In genomic region chr2:154945977-154946376, GRCh38 we compare ENCODE assay signal across 20 cellular contexts.
DNase-seq lines count a peak whose midpoint lies in the region; ATAC-seq and TF ChIP-seq lines count a peak whose summit lies in the region.
"Had no signal": no experiment of that assay in that cellular context is flagged by ENCODE, and none has a peak within 500 bp of the region (broad histone marks: within the 10 kb centered on the region; RNA-seq: fewer than 3 reads in every experiment).

No MANE protein-coding gene starts in this region.

- H2AFZ ChIP-seq in mesenchymal stem cell (ENCODE audit: low read depth, low read length), result no peak overlapping the region
- H2AFZ ChIP-seq: GM23248 had no signal

- H3K9ac ChIP-seq in mesenchymal stem cell (ENCODE audit: low read length), result no peak overlapping the region
- H3K9ac ChIP-seq: GM23248 had no signal

- peak; percentile 23; the same call in 1 of the 2 replicates for TF ChIP-seq EP300 in Ishikawa (IDR thresholded peaks at IDR 0.05; ENCODE audit: borderline replicate concordance)

- POLR2A ChIA-PET in WTC11 (lab: Charles Lee), result no interaction called here

- no peak overlapping the region for H3K23ac ChIP-seq in mesenchymal stem cell (ENCODE audit: low read length in 2 of 2)

- H2BK120ac ChIP-seq in mesenchymal stem cell (ENCODE audit: low read depth, low read length), result no peak overlapping the region

- H3K27me3 Mint-ChIP-seq in WTC11 (ENCODE audit: low read depth), result peaks cover 86% of the 10 kb centered on the region
- H3K27me3 Mint-ChIP-seq: CD4-positive, alpha-beta T cell; IgD-negative memory B cell had no signal

- H2BK12ac ChIP-seq in mesenchymal stem cell (ENCODE audit: low read length in 2 of 2), result no peak overlapping the region

- no peak overlapping the region for H3K27ac ChIP-seq in mesenchymal stem cell (ENCODE audit: low read length, poor library complexity, severe bottlenecking)
- H3K27ac ChIP-seq: C4-2B, GM23248 had no signal

- H3K4ac ChIP-seq in mesenchymal stem cell (ENCODE audit: low read depth in 1 of 2, low read length in 2 of 2), result no peak overlapping the region

- no peak overlapping the region for H4K91ac ChIP-seq in mesenchymal stem cell (ENCODE audit: low read length)

- no peak overlapping the region for H3K4me3 ChIP-seq in mesenchymal stem cell (ENCODE audit: insufficient read depth in 1 of 2, low read depth in 1 of 2, low read length in 2 of 2)
- H3K4me3 ChIP-seq: GM12878, GM23248 had no signal

- no peak overlapping the region for H3K14ac ChIP-seq in mesenchymal stem cell (ENCODE audit: low read length in 2 of 2)

- ATAC-seq in WTC11, result peak; percentile 53; the same call in 1 of the 2 replicates
- no peak for ATAC-seq in HG02884 (IDR thresholded peaks at IDR 0.05; ENCODE audit: unreplicated experiment)
- ATAC-seq: GM12878, HepG2 had no signal

- WGBS in mesenchymal stem cell, result no CpG with 5 or more reads among the region's 1 CpG

- TF ChIP-seq CTCF in WTC11 (IDR thresholded peaks at IDR 0.05), result no peak

- H3K27me3 ChIP-seq in mesenchymal stem cell (ENCODE audit: control insufficient read depth in 1 of 2, insufficient read depth in 1 of 2, low read length in 2 of 2), result no peaks in the 10 kb centered on the region

- H3K36me3 ChIP-seq in mesenchymal stem cell (ENCODE audit: control insufficient read depth in 1 of 2, insufficient read depth in 2 of 2, low read depth in 1 of 2, low read length in 2 of 2), result no peaks in the 10 kb centered on the region

- no peaks in the 10 kb centered on the region for H3K36me3 Mint-ChIP-seq in WTC11
- H3K36me3 Mint-ChIP-seq: IgD-negative memory B cell had no signal

- no peak overlapping the region for H3K4me3 Mint-ChIP-seq in WTC11
- H3K4me3 Mint-ChIP-seq: CD4-positive, alpha-beta T cell; IgD-negative memory B cell had no signal

- no peak overlapping the region for H3K27ac Mint-ChIP-seq in WTC11
- H3K27ac Mint-ChIP-seq: CD4-positive, alpha-beta T cell; IgD-negative memory B cell had no signal

- H2AK5ac ChIP-seq in mesenchymal stem cell (ENCODE audit: low read length, severe bottlenecking), result no peak overlapping the region

- CTCF ChIA-PET in WTC11 (lab: Charles Lee), result no interaction called here

- DNase-seq in DMS 273 treated with DMSO at 0.1 percent for 48 hours (lab: John Stamatoyannopoulos, UW) (peak; percentile 79), WTC11 (ENCODE audit: low spot score) (no peak), mucosa of gallbladder (ENCODE audit: low spot score) (no peak), mesenchymal stem cell (no peak)
- DNase-seq: ACHN; AML-193; Caco-2; CD4-positive, alpha-beta T cell; DMS53; DND-41; EL; GM23248; H7; KG1 had no signal

- H2BK5ac ChIP-seq in mesenchymal stem cell (ENCODE audit: low read depth, low read length, poor library complexity, severe bottlenecking), result no peak overlapping the region

- peaks cover 21% of the 10 kb centered on the region for H3K4me1 Mint-ChIP-seq in WTC11
- H3K4me1 Mint-ChIP-seq: IgD-negative memory B cell had no signal

- H3K18ac ChIP-seq in mesenchymal stem cell (ENCODE audit: low read depth in 1 of 2, low read length in 2 of 2), result no peak overlapping the region

- no peak for TF ChIP-seq RAD21 in Ishikawa (IDR thresholded peaks at IDR 0.05; ENCODE audit: low read depth)

- no peak overlapping the region for H2BK15ac ChIP-seq in mesenchymal stem cell (ENCODE audit: low read depth, poor library complexity, severe bottlenecking)

- H3K9me3 ChIP-seq in mesenchymal stem cell (ENCODE audit: control insufficient read depth, low read length), result peaks cover 4% of the 10 kb centered on the region
- H3K9me3 ChIP-seq: Caco-2 had no signal

- H4K8ac ChIP-seq in mesenchymal stem cell (ENCODE audit: low read length), result no peak overlapping the region

- H3K4me1 ChIP-seq in mesenchymal stem cell (ENCODE audit: control insufficient read depth, insufficient read depth, low read depth, low read length), result no peaks in the 10 kb centered on the region
- H3K4me1 ChIP-seq: Caco-2 had no signal

- H3K79me1 ChIP-seq in mesenchymal stem cell (replicated peaks; ENCODE audit: low read length, poor library complexity, severe bottlenecking), result no peaks in the 10 kb centered on the region

- H3K4me2 ChIP-seq in mesenchymal stem cell (ENCODE audit: low read length, poor library complexity, severe bottlenecking), result no peak overlapping the region

- no peaks in the 10 kb centered on the region for H3K9me3 Mint-ChIP-seq in WTC11
- H3K9me3 Mint-ChIP-seq: CD4-positive, alpha-beta T cell; IgD-negative memory B cell had no signal

TF ChIP-seq in Ishikawa, 13 proteins besides CTCF, POLR2A, EP300 and RAD21 (continues in another document):
- TF ChIP-seq, protein P1, sequence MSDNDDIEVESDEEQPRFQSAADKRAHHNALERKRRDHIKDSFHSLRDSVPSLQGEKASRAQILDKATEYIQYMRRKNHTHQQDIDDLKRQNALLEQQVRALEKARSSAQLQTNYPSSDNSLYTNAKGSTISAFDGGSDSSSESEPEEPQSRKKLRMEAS (IDR thresholded peaks at IDR 0.05), result no peak
- TF ChIP-seq EGR1 (IDR thresholded peaks at IDR 0.05), result no peak
- no peak for TF ChIP-seq ZBTB7A (IDR thresholded peaks at IDR 0.05; ENCODE audit: low read depth)
- no peak for TF ChIP-seq FOXM1 (IDR thresholded peaks at IDR 0.05; ENCODE audit: borderline replicate concordance, low read depth)
- no peak for TF ChIP-seq USF1 (IDR thresholded peaks at IDR 0.05)
- TF ChIP-seq CREB1 (IDR thresholded peaks at IDR 0.05; ENCODE audit: low read depth), result no peak
- no peak for TF ChIP-seq TEAD4 (IDR thresholded peaks at IDR 0.05)
- no peak for TF ChIP-seq TAF1 (IDR thresholded peaks at IDR 0.05; ENCODE audit: low read depth)
- TF ChIP-seq TCF12 (IDR thresholded peaks at IDR 0.05; ENCODE audit: low read depth), result no peak
- TF ChIP-seq NFIC (IDR thresholded peaks at IDR 0.05), result no peak

TF ChIP-seq in WTC11, 78 proteins besides CTCF, POLR2A, EP300 and RAD21:
- TF ChIP-seq TEAD1 (CRISPR knock-in tag; IDR thresholded peaks at IDR 0.05) (no peak), ELF4 (CRISPR knock-in tag; IDR thresholded peaks at IDR 0.05; ENCODE audit: low read depth) (no peak), OVOL2 (CRISPR knock-in tag; IDR thresholded peaks at IDR 0.05; ENCODE audit: borderline replicate concordance) (no peak)
- TF ChIP-seq, protein P2, sequence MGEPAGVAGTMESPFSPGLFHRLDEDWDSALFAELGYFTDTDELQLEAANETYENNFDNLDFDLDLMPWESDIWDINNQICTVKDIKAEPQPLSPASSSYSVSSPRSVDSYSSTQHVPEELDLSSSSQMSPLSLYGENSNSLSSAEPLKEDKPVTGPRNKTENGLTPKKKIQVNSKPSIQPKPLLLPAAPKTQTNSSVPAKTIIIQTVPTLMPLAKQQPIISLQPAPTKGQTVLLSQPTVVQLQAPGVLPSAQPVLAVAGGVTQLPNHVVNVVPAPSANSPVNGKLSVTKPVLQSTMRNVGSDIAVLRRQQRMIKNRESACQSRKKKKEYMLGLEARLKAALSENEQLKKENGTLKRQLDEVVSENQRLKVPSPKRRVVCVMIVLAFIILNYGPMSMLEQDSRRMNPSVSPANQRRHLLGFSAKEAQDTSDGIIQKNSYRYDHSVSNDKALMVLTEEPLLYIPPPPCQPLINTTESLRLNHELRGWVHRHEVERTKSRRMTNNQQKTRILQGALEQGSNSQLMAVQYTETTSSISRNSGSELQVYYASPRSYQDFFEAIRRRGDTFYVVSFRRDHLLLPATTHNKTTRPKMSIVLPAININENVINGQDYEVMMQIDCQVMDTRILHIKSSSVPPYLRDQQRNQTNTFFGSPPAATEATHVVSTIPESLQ (CRISPR knock-in tag; IDR thresholded peaks at IDR 0.05), result no peak
